Comparison of ENCODE assay signal across 1 cellular context in genomic region chr1:228082260-228082974, GRCh38.
A peak's percentile ranks its signal among the peaks of the same experiment; 100 is the strongest.
TF ChIP-seq lines count a peak whose summit lies in the region.

ARF1 (plus strand) TSS chr1:228082708; CDS start chr1:228097115, 14,407 bp downstream.

TF ChIP-seq in K562, 482 proteins besides CTCF, POLR2A, EP300 and RAD21 (continued from another document and continues in another):
- TF ChIP-seq CHD7 (IDR thresholded peaks at IDR 0.05; ENCODE audit: low read depth, low read length) = no peak
- TF ChIP-seq XRCC4 (IDR thresholded peaks at IDR 0.05; ENCODE audit: extremely low read depth, insufficient read depth, insufficient read length) = no peak
- TF ChIP-seq ZBTB11 (CRISPR knock-in tag; IDR thresholded peaks at IDR 0.05) = peak in 1 of 3 experiments; percentile 39; a peak in 1 of 6 replicates
- no peak for TF ChIP-seq IRF1 (CRISPR knock-in tag; IDR thresholded peaks at IDR 0.05; ENCODE audit: borderline replicate concordance)
- peak; percentile 98 for TF ChIP-seq RBFOX2 (IDR thresholded peaks at IDR 0.05; ENCODE audit: low read depth, low read length)
- TF ChIP-seq CSDE1 (IDR thresholded peaks at IDR 0.05) = no peak
- TF ChIP-seq ETV6 (IDR thresholded peaks at IDR 0.05; ENCODE audit: borderline replicate concordance in 1 of 2, low read depth in 2 of 2, low read length in 1 of 2) = no peak
- TF ChIP-seq ETV6 (CRISPR knock-in tag; IDR thresholded peaks at IDR 0.05; ENCODE audit: borderline replicate concordance) = no peak; the same call in 1 of the 2 replicates
- TF ChIP-seq SMARCE1 (IDR thresholded peaks at IDR 0.05) = no peak
- TF ChIP-seq ZNF589 (CRISPR knock-in tag; IDR thresholded peaks at IDR 0.05; ENCODE audit: low read depth) = no peak
- no peak for TF ChIP-seq TRIM24 (IDR thresholded peaks at IDR 0.05)
- no peak for TF ChIP-seq MECOM (CRISPR knock-in tag; IDR thresholded peaks at IDR 0.05)
- TF ChIP-seq SRSF9 (IDR thresholded peaks at IDR 0.05; ENCODE audit: borderline replicate concordance, low read depth, low read length) = no peak
- 0 out of 2 replicates have a peak, but pooled peaks have one; percentile 45 for TF ChIP-seq ZNF707 (CRISPR knock-in tag; conservative IDR thresholded peaks at IDR 0.05)
- TF ChIP-seq GTF3C2 (IDR thresholded peaks at IDR 0.05; ENCODE audit: borderline replicate concordance, extremely low read depth, insufficient read length) = no peak
- TF ChIP-seq KLF13 (tag; IDR thresholded peaks at IDR 0.05; ENCODE audit: borderline replicate concordance, low read depth) = no peak
- no peak for TF ChIP-seq CREB5 (CRISPR knock-in tag; IDR thresholded peaks at IDR 0.05)
- TF ChIP-seq FOXP1 (CRISPR knock-in tag; IDR thresholded peaks at IDR 0.05) = 0 out of 2 replicates have a peak, but pooled peaks have one; percentile 59
- TF ChIP-seq ZFP36 (IDR thresholded peaks at IDR 0.05; ENCODE audit: low read depth, low read length, partially characterized antibody) = no peak
- peak; percentile 96 for TF ChIP-seq ZBTB9 (CRISPR knock-in tag; IDR thresholded peaks at IDR 0.05)
- peak; percentile 100 for TF ChIP-seq CREB3L1 (IDR thresholded peaks at IDR 0.05; ENCODE audit: borderline replicate concordance, low read depth)
- TF ChIP-seq BMI1 (IDR thresholded peaks at IDR 0.05; ENCODE audit: low read length) = no peak
- no peak for TF ChIP-seq ZNF431 (CRISPR knock-in tag; IDR thresholded peaks at IDR 0.05)
- no peak for TF ChIP-seq UBTF (IDR thresholded peaks at IDR 0.05; ENCODE audit: borderline replicate concordance in 1 of 2, low read depth in 2 of 2, low read length in 2 of 2)
- TF ChIP-seq RFX1 (IDR thresholded peaks at IDR 0.05) = no peak
